Comparison of ENCODE assay signal across 19 cellular contexts in the genomic region with DNA sequence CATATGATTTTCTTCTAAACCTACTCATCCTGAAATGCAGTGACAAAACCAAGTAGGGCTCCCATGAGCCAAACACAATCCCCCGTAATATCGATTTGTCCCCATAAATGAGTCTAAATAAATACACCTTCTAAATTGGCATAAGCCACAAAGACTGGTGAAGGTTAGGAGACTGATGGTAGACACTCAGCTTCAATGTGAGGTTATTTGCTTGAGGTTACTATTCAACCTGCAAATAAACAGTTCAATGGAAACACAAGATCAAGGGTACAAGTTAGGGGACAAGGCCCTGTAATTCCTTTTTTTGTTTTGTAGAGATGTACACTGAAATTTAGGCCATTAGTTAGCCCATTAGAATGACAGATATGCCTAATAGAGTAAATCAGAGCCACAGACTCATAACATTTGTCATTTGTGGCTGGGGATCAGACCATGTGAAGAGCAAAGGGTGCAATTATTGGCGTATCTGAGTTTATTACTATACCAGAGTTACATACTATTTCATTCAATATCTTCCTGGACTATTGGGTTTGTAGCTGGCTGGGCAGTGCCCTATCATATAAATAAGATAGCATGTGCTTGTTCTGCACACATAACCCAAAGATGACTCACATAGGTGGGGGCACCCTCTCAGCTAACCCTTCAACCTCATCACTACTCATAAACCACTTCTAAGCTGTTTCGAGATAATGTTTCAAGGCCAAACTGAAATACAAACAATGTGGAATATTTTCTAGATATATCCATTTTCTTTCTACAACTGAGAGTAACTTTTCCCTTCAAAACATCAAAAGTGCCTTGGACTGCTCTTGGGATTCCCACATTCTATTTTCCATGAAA.
DNase-seq lines count a peak whose midpoint lies in the region; ATAC-seq, FAIRE-seq and TF ChIP-seq lines count a peak whose summit lies in the region.
"Had no signal": no experiment of that assay in that cellular context is flagged by ENCODE, and none has a peak within 500 bp of the region (broad histone marks: within the 10 kb centered on the region; RNA-seq: fewer than 3 reads in every experiment).

No MANE protein-coding gene starts in this region.

- H3K4me3 ChIP-seq in MG63 = no peak overlapping the region
- no peak overlapping the region for H3K4me3 ChIP-seq in endothelial cell of umbilical vein (replicated peaks in 1 of 3; ENCODE audit: insufficient read depth in 1 of 3, low read depth in 1 of 3, low read length in 3 of 3)
- H3K4me3 ChIP-seq in mesenchymal stem cell (ENCODE audit: insufficient read depth in 1 of 2, low read depth in 1 of 2, low read length in 2 of 2) = no peak overlapping the region
- no peak overlapping the region for H3K4me3 ChIP-seq in testis
- H3K4me3 ChIP-seq: mucosa of descending colon, ovary had no signal

- no peak for TF ChIP-seq POLR2A in endothelial cell of umbilical vein (IDR thresholded peaks at IDR 0.05; ENCODE audit: low read depth, low read length)
- TF ChIP-seq POLR2A in testis (IDR thresholded peaks at IDR 0.05) = no peak

- H2BK12ac ChIP-seq in mesenchymal stem cell (ENCODE audit: low read length in 2 of 2) = no peak overlapping the region

- DNase-seq in DMS53 (lab: John Stamatoyannopoulos, UW) = peak; percentile 62
- DNase-seq in MG63 = peak; percentile 80
- DNase-seq in endothelial cell of umbilical vein (ENCODE audit: low read depth, low spot score) = no peak
- DNase-seq in mesenchymal stem cell = no peak
- DNase-seq in NCI-H2029 treated with DMSO at 0.1 percent for 48 hours (lab: John Stamatoyannopoulos, UW) = no peak
- DNase-seq in testis = no peak
- DNase-seq: activated CD4-positive, alpha-beta T cell treated with anti-CD3 and anti-CD28 coated beads, Interleukin-2, amount 50 U/mL, for 48 hours; DMS79 treated with DMSO at 0.1 percent for 48 hours; mucosa of descending colon; NCI-H2171 treated with DMSO at 0.1 percent for 48 hours; ovary; Right ventricle myocardium superior; stimulated activated CD4-positive, alpha-beta T cell treated with anti-CD3 and anti-CD28 coated beads, Interleukin-12 subunit alpha, Interleukin-12 subunit beta, amount 100 ng/mL, for 4 hours; stimulated activated naive CD8-positive, alpha-beta T cell treated with anti-CD3 and anti-CD28 coated beads, Interleukin-15, amount 100 ng/mL, for 72 hours; T-helper 9 cell had no signal

- no peak overlapping the region for H3K23ac ChIP-seq in mesenchymal stem cell (ENCODE audit: low read length in 2 of 2)

- H3K27ac ChIP-seq in endothelial cell of umbilical vein (ENCODE audit: insufficient read depth, low read depth, low read length) = no peak overlapping the region
- H3K27ac ChIP-seq in mesenchymal stem cell (ENCODE audit: low read length, poor library complexity, severe bottlenecking) = peak overlapping the region; percentile 62
- no peak overlapping the region for H3K27ac ChIP-seq in testis
- H3K27ac ChIP-seq: ovary had no signal

- dilution Hi-C loops in endothelial cell of umbilical vein (cut with MboI; ENCODE audit: extremely low pct_ligation_motif_present, low sequenced_read_pairs) = no loop called here

- H4K20me1 ChIP-seq in endothelial cell of umbilical vein (replicated peaks; ENCODE audit: control insufficient read depth, extremely low read depth, insufficient read depth, low read length) = no peaks in the 10 kb centered on the region

- H2AK5ac ChIP-seq in mesenchymal stem cell (ENCODE audit: low read length, severe bottlenecking) = peak overlapping the region; percentile 89

- H3K4me2 ChIP-seq in endothelial cell of umbilical vein (ENCODE audit: insufficient read depth, low read length) = no peak overlapping the region
- no peak overlapping the region for H3K4me2 ChIP-seq in mesenchymal stem cell (ENCODE audit: low read length, poor library complexity, severe bottlenecking)

- H2BK15ac ChIP-seq in mesenchymal stem cell (ENCODE audit: low read depth, poor library complexity, severe bottlenecking) = no peak overlapping the region

- no peaks in the 10 kb centered on the region for H3K79me1 ChIP-seq in mesenchymal stem cell (replicated peaks; ENCODE audit: low read length, poor library complexity, severe bottlenecking)

- no peaks in the 10 kb centered on the region for H3K79me2 ChIP-seq in endothelial cell of umbilical vein (ENCODE audit: control insufficient read depth, insufficient read depth, low read length)

- FAIRE-seq in endothelial cell of umbilical vein (lab: Jason Lieb, UNC) = no peak
- FAIRE-seq: frontal cortex had no signal

- H3K9ac ChIP-seq in endothelial cell of umbilical vein (replicated peaks; ENCODE audit: extremely low read depth, insufficient read depth, low read length) = no peak overlapping the region
- no peak overlapping the region for H3K9ac ChIP-seq in mesenchymal stem cell (ENCODE audit: low read length)

- no TSS peak for BruUV-seq in endothelial cell of umbilical vein (replicated peaks; lab: Mats Ljungman, UMichigan)

- no peak overlapping the region for H4K8ac ChIP-seq in mesenchymal stem cell (ENCODE audit: low read length)

- no peak for ATAC-seq in GM18858 (IDR thresholded peaks at IDR 0.05; ENCODE audit: unreplicated experiment)
- no peak for ATAC-seq in HG03571 (IDR thresholded peaks at IDR 0.05; ENCODE audit: unreplicated experiment)
- ATAC-seq: activated T-helper 17 cell treated with anti-CD3 and anti-CD28 coated beads, Interleukin-2, amount 50 U/mL, for 72 hours; mucosa of descending colon; stimulated activated naive CD8-positive, alpha-beta T cell treated with anti-CD3 and anti-CD28 coated beads, Interleukin-15, amount 100 ng/mL, for 72 hours had no signal

- no peak overlapping the region for H2BK120ac ChIP-seq in mesenchymal stem cell (ENCODE audit: low read depth, low read length)

- no peak overlapping the region for H2BK5ac ChIP-seq in mesenchymal stem cell (ENCODE audit: low read depth, low read length, poor library complexity, severe bottlenecking)

- CTCF ChIA-PET in endothelial cell of umbilical vein (lab: Charles Lee) = interaction anchor here (1.5 to 2.3 kb wide), 3 partner anchors 8 to 49 kb away, joined by 4 to 18 read pairs (median 6); no protein-coding TSS in a partner anchor

- H3K18ac ChIP-seq in mesenchymal stem cell (ENCODE audit: low read depth in 1 of 2, low read length in 2 of 2) = no peak overlapping the region

- H3K36me3 ChIP-seq in MG63 = peaks cover 10% of the 10 kb centered on the region
- H3K36me3 ChIP-seq in endothelial cell of umbilical vein (ENCODE audit: control insufficient read depth in 2 of 2, extremely low read depth in 1 of 2, insufficient read depth in 2 of 2, low read length in 2 of 2) = no peaks in the 10 kb centered on the region
- H3K36me3 ChIP-seq in mesenchymal stem cell (ENCODE audit: control insufficient read depth in 1 of 2, insufficient read depth in 2 of 2, low read depth in 1 of 2, low read length in 2 of 2) = no peaks in the 10 kb centered on the region
- H3K36me3 ChIP-seq in testis (ENCODE audit: low read depth, missing control alignments) = no peaks in the 10 kb centered on the region
- H3K36me3 ChIP-seq: ovary had no signal

- 63% methylated on average over 3 of the region's 4 CpGs for WGBS in mesenchymal stem cell
- WGBS in testis, 2 donors = 87 to 92% methylated on average over 4 of the region's 4 CpGs

- H3K9me3 ChIP-seq in MG63 = peaks cover 2% of the 10 kb centered on the region; the same call in 1 of the 2 replicates
- no peaks in the 10 kb centered on the region for H3K9me3 ChIP-seq in endothelial cell of umbilical vein (replicated peaks; ENCODE audit: control insufficient read depth, insufficient read depth, low read length)
- H3K9me3 ChIP-seq in mesenchymal stem cell (ENCODE audit: control insufficient read depth, low read length) = no peaks in the 10 kb centered on the region
- no peaks in the 10 kb centered on the region for H3K9me3 ChIP-seq in testis
- H3K9me3 ChIP-seq: mucosa of descending colon, ovary had no signal

- no peaks in the 10 kb centered on the region for H3K9me1 ChIP-seq in endothelial cell of umbilical vein (replicated peaks; ENCODE audit: control insufficient read depth, extremely low read depth, insufficient read depth, low read length)

- H4K91ac ChIP-seq in mesenchymal stem cell (ENCODE audit: low read length) = no peak overlapping the region

- no peak overlapping the region for H3K4ac ChIP-seq in mesenchymal stem cell (ENCODE audit: low read depth in 1 of 2, low read length in 2 of 2)

- H3K14ac ChIP-seq in mesenchymal stem cell (ENCODE audit: low read length in 2 of 2) = no peak overlapping the region

- POLR2A ChIA-PET in endothelial cell of umbilical vein (lab: Charles Lee) = no interaction called here

- intact Hi-C loops in endothelial cell of umbilical vein (cut with micrococcal nuclease) (no loop called here), testis (cut with DNase I; ENCODE audit: low total_unique reads) (no loop called here)

- no peak overlapping the region for H2AFZ ChIP-seq in endothelial cell of umbilical vein (ENCODE audit: low read depth, low read length)
- H2AFZ ChIP-seq in mesenchymal stem cell (ENCODE audit: low read depth, low read length) = no peak overlapping the region

- TF ChIP-seq CTCF in endothelial cell of umbilical vein (IDR thresholded peaks at IDR 0.05; ENCODE audit: extremely low read depth in 1 of 2, insufficient read depth in 1 of 2, low read depth in 1 of 2, low read length in 2 of 2) (no peak), testis (IDR thresholded peaks at IDR 0.05) (no peak)

- H3K4me1 ChIP-seq in endothelial cell of umbilical vein (ENCODE audit: control insufficient read depth, extremely low read depth, insufficient read depth, low read length) (peaks cover 7% of the 10 kb centered on the region), mesenchymal stem cell (ENCODE audit: control insufficient read depth, insufficient read depth, low read depth, low read length) (no peaks in the 10 kb centered on the region), testis (no peaks in the 10 kb centered on the region)

- H3K27me3 ChIP-seq in MG63 = no peaks in the 10 kb centered on the region
- H3K27me3 ChIP-seq in endothelial cell of umbilical vein (ENCODE audit: control insufficient read depth in 2 of 2, insufficient read depth in 2 of 2, low read length in 2 of 2) = no peaks in the 10 kb centered on the region
- no peaks in the 10 kb centered on the region for H3K27me3 ChIP-seq in mesenchymal stem cell (ENCODE audit: control insufficient read depth in 1 of 2, insufficient read depth in 1 of 2, low read length in 2 of 2)
- H3K27me3 ChIP-seq in testis = no peaks in the 10 kb centered on the region
- H3K27me3 ChIP-seq: ovary had no signal

TF ChIP-seq in endothelial cell of umbilical vein, 7 proteins besides CTCF, POLR2A, EP300 and RAD21:
- peak; percentile 69 for TF ChIP-seq FOS (IDR thresholded peaks at IDR 0.05; ENCODE audit: borderline replicate concordance, insufficient read depth, low read length)
- no peak for TF ChIP-seq JUN (IDR thresholded peaks at IDR 0.05; ENCODE audit: borderline replicate concordance, insufficient read depth, insufficient read length, low read depth)

Comparison
In these comparisons a context has a peak if more than half of its experiments do, and no peak if none do; other contexts are left out.
1. DNase-seq: peak in DMS53 (single experiment) and MG63 (single experiment); none in endothelial cell of umbilical vein (single experiment), mesenchymal stem cell (single experiment), NCI-H2029 treated with DMSO at 0.1 percent for 48 hours (single experiment) and testis (single experiment).